10 cellular contexts compared by ENCODE assay signal in the genomic region with DNA sequence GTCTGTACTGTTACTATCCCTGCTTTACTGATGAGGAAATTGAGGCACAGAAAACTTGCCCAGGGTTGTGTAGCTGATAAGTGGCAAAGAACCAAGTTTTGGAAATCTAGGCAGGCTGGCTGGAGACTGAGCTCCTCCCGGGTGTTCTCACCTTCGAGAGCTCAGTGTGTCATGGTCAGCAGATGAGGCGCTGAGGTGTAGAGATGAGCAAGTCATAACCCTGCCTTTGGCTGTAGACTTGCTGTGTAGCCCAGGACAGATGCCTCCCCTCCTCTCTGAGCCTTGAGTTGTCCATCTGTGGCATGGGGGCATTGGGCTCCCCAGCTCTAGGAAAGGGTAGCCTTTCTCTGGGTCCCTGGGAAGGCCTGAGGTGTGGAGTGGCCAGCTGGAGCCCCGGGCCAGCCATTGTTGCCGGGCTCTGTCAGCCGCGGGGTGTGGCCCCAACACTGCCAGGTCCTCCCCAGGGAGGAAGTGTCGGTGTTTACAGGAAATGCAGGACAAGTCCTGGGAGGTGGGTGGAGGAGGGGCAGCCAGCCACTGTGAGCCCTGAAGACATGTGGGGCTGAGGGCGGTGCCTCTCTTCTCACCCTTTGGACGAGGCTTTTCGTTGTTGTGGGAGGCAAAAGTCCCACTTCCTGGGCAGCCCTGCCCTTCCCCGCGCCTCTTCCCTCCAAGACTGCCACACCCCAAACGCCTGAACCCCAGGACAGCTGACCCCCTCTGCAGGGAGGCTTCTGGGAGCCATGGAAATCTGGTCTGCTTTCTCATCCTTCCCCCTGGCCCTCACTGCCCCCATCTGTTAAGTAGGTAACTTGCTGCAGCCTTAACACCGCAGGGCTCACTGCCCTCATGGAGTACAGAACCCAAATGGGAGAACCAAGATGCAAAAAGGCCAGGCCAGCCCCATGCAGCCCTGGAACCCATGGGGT. TPM values are rescaled to one million over a fixed set of nuclear protein-coding genes. Genes with fewer than 3 reads are reported as not detected.
DNase-seq lines count a peak whose midpoint lies in the region; ATAC-seq, FAIRE-seq and TF ChIP-seq lines count a peak whose summit lies in the region.
"Had no signal": no experiment of that assay in that cellular context is flagged by ENCODE, and none has a peak within 500 bp of the region (broad histone marks: within the 10 kb centered on the region; RNA-seq: fewer than 3 reads in every experiment).

No MANE protein-coding gene starts in this region.

- H3K9me3 Mint-ChIP-seq in astrocyte (ENCODE audit: unreplicated experiment), result peaks cover 2% of the 10 kb centered on the region
- H3K9me3 Mint-ChIP-seq: central memory CD8-positive, alpha-beta T cell had no signal

- H3K4me1 Mint-ChIP-seq in astrocyte (ENCODE audit: low read depth, unreplicated experiment), result peaks cover 4% of the 10 kb centered on the region

- TF ChIP-seq CTCF in A549 (IDR thresholded peaks at IDR 0.05) (no peak), astrocyte (IDR thresholded peaks at IDR 0.05; ENCODE audit: insufficient read depth, low read depth, low read length) (no peak)

- no peaks in the 10 kb centered on the region for H3K36me3 Mint-ChIP-seq in astrocyte (ENCODE audit: low read depth, unreplicated experiment)

- H2AFZ ChIP-seq in astrocyte (ENCODE audit: low read depth, low read length), result no peak overlapping the region

- FAIRE-seq in A549 (lab: Jason Lieb, UNC) (no peak), astrocyte (lab: Jason Lieb, UNC) (no peak)

- no peak for TF ChIP-seq EP300 in A549 (IDR thresholded peaks at IDR 0.05)

- H3K4me1 ChIP-seq in A549 (no peaks in the 10 kb centered on the region), astrocyte (ENCODE audit: insufficient read depth, low read length) (no peaks in the 10 kb centered on the region)

- DNase-seq in A549 (ENCODE audit: low read depth in 1 of 2, low spot score in 1 of 2), result peak in 1 of 2 experiments; percentile 13
- DNase-seq in H7, result peak; percentile 91
- no peak for DNase-seq in astrocyte (ENCODE audit: low read depth)
- DNase-seq in left lobe of liver (ENCODE audit: low spot score), result no peak
- DNase-seq in NCI-H1092 treated with DMSO at 0.1 percent for 48 hours (lab: John Stamatoyannopoulos, UW), result no peak
- DNase-seq: SW 1271 had no signal

- no peak for TF ChIP-seq RAD21 in A549 (conservative IDR thresholded peaks at IDR 0.05 in 1 of 2, IDR thresholded peaks at IDR 0.05 in 1 of 2)

- peak overlapping the region; percentile 32; the same call in 1 of the 3 replicates for H3K4me2 ChIP-seq in A549
- no peak overlapping the region for H3K4me2 ChIP-seq in astrocyte (ENCODE audit: low read length)

- 53% methylated on average over 15 of the region's 15 CpGs for WGBS in A549 (ENCODE audit: missing lambda C conversion rate)

- peak overlapping the region; percentile 26 for H3K27ac Mint-ChIP-seq in astrocyte (ENCODE audit: unreplicated experiment)

- POLR2A ChIA-PET in A549 (lab: Yijun Ruan, JAX), result no interaction called here

- TF ChIP-seq POLR2A in A549 (IDR thresholded peaks at IDR 0.05; ENCODE audit: low read length), result no peak

- CTCF ChIA-PET in A549 (lab: Yijun Ruan, JAX), result interaction anchor here (1.1 to 2.6 kb wide), 2 partner anchors 9 to 13 kb away, joined by 4 to 7 read pairs; no protein-coding TSS in a partner anchor

- no peaks in the 10 kb centered on the region for H4K20me1 ChIP-seq in astrocyte (ENCODE audit: insufficient read depth, low read length)

- H3K27ac ChIP-seq in A549, result no peak overlapping the region
- no peak overlapping the region for H3K27ac ChIP-seq in astrocyte (ENCODE audit: low read depth, low read length)

- peaks cover 44% of the 10 kb centered on the region for H3K27me3 Mint-ChIP-seq in astrocyte (ENCODE audit: low read depth, unreplicated experiment)

- H3K9me3 ChIP-seq in A549, result no peaks in the 10 kb centered on the region
- no peaks in the 10 kb centered on the region for H3K9me3 ChIP-seq in astrocyte (ENCODE audit: insufficient read depth, low read depth, low read length)

- no peak overlapping the region for H3K9ac ChIP-seq in astrocyte (ENCODE audit: low read length)

- H3K79me2 ChIP-seq in astrocyte (ENCODE audit: insufficient read depth, low read length), result no peaks in the 10 kb centered on the region

- ATAC-seq in A549, result peak in 1 of 2 experiments; percentile 34; a peak in 3 of 6 replicates
- peak; percentile 42 for ATAC-seq in left lobe of liver
- ATAC-seq in HG02759 (IDR thresholded peaks at IDR 0.05; ENCODE audit: unreplicated experiment), result no peak
- no peak for ATAC-seq in HG02642 (IDR thresholded peaks at IDR 0.05; ENCODE audit: poor library complexity, unreplicated experiment)
- no peak for ATAC-seq in activated CD4-positive, CD25-positive, alpha-beta regulatory T cell treated with anti-CD3 and anti-CD28 coated beads, Interleukin-2, amount 50 U/mL, for 24 hours

- no peak overlapping the region for H3K4me3 Mint-ChIP-seq in astrocyte (ENCODE audit: unreplicated experiment)
- H3K4me3 Mint-ChIP-seq: central memory CD8-positive, alpha-beta T cell had no signal

- H3K36me3 ChIP-seq in H7 (replicated peaks; ENCODE audit: control insufficient read depth, insufficient read depth, low read length), result no peaks in the 10 kb centered on the region
- H3K36me3 ChIP-seq in astrocyte (ENCODE audit: insufficient read depth, low read length), result no peaks in the 10 kb centered on the region

- no peak overlapping the region for H3K4me3 ChIP-seq in A549
- no peak overlapping the region for H3K4me3 ChIP-seq in H7 (ENCODE audit: insufficient read depth, low read depth, low read length)
- no peak overlapping the region for H3K4me3 ChIP-seq in astrocyte (ENCODE audit: insufficient read depth, low read depth, low read length)

- H3K27me3 ChIP-seq in H7 (ENCODE audit: control insufficient read depth, insufficient read depth, low read length), result no peaks in the 10 kb centered on the region
- H3K27me3 ChIP-seq in astrocyte (ENCODE audit: insufficient read depth, low read length), result peaks cover 35% of the 10 kb centered on the region

TF ChIP-seq in A549, 52 proteins besides CTCF, POLR2A, EP300 and RAD21:
- no peak for TF ChIP-seq FOXS1 (CRISPR knock-in tag; IDR thresholded peaks at IDR 0.05)
- TF ChIP-seq HOXB13 (CRISPR knock-in tag; IDR thresholded peaks at IDR 0.05; ENCODE audit: low read depth), result no peak
- TF ChIP-seq CHD4 (IDR thresholded peaks at IDR 0.05; ENCODE audit: borderline replicate concordance), result no peak
- no peak for TF ChIP-seq PHF8 (IDR thresholded peaks at IDR 0.05; ENCODE audit: borderline replicate concordance, low read depth)
TF ChIP-seq in A549: peak in this region for 0.

RNA-seq across cellular contexts. Expression of a gene that starts 29.1 kb away (rescaled TPM):
- 0.13 and 0.16 TPM in 2 replicates for polyA plus RNA-seq in A549 (2011; rRNA removed)
- 0.01 and 0.03 TPM in 2 replicates for polyA plus RNA-seq in A549 (2012; cell fraction: cytosol; rRNA removed)
- polyA plus RNA-seq in A549 (2012; cell fraction: nucleus; rRNA removed), result 0.02 and 0.05 TPM in 2 replicates
- not detected in 3 replicates for polyA plus RNA-seq in A549 (2017; fragmentation: RNase III; extraction: RNeasy Plus Mini Kit Qiagen cat#74134 plus additional on column Dnase treatment)
- polyA minus RNA-seq in A549 (2011; rRNA and poly(A)+ RNA removed), result 0.12 and 0.58 TPM in 2 replicates
- 19.8 and 25.8 TPM in 2 replicates for total RNA-seq in H7 (2014; rRNA removed; shearing (Covaris generic))
- 2.0 and 2.6 TPM in 2 replicates for total RNA-seq in astrocyte
- total RNA-seq in left lobe of liver, result 4.2 TPM
